In the genomic region with DNA sequence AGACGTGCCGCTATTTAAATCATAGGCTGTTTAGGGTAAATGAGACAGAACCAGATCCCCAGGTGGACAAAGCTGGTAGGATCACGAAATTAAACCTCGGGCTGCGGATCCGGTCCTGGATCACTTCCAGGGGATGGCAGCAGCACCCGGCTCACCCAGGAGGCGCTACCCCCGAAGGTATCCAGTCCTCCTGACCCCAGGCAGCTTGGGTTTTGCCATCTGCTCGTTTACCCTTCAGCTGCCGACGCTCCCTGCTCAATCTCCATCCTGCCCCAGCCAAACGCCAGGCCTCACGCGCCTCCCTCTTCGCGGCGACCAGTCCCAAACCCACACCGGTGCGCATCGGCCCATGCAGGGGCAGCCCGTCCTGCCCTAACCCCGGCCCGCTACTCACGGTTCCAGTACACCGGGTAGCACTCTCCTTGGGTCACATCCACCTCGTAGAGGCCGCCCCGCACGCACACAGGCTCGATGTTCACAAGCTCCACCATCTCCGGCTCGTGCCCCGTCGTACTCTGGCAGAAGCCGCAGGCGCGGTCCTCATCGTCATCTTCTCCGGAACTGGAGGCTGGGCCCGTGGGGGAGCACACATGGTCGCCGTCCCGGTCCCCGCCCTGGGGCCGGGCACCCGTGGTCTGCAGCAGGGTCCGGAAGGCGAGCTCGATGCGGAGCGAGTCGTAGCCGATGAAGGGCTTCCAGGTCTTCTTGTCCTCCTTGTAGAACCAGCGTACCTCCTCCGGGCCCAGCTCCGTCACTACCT, we compare ENCODE assay signal across 8 cellular contexts. TPM values are rescaled to one million over a fixed set of nuclear protein-coding genes. Genes with fewer than 3 reads are reported as not detected.
DNase-seq lines count a peak whose midpoint lies in the region; ATAC-seq and TF ChIP-seq lines count a peak whose summit lies in the region.

No MANE protein-coding gene starts in this region.

- H3K27ac ChIP-seq in cardiac muscle cell = peak overlapping the region; percentile 91
- peak overlapping the region; percentile 87 for H3K27ac ChIP-seq in upper lobe of right lung

- peak; percentile 92 for DNase-seq in DMS 273 (lab: John Stamatoyannopoulos, UW; ENCODE audit: unreplicated experiment)
- DNase-seq in SK-N-DZ (ENCODE audit: low spot score) = peak; percentile 47
- DNase-seq in activated naive CD8-positive, alpha-beta T cell treated with anti-CD3 and anti-CD28 coated beads, Interleukin-2, amount 10 ng/mL, durations not matched to agents 7 days and 5 days = peak; percentile 82
- DNase-seq in cardiac muscle cell (ENCODE audit: low read depth in 1 of 2, low spot score in 1 of 2) = peak; percentile 42 to 48
- DNase-seq in posterior cingulate gyrus = peak; percentile 17 to 89 (median 48)
- peak; percentile 81 for DNase-seq in upper lobe of right lung

- H3K27me3 Mint-ChIP-seq in IgD-negative memory B cell = no peaks in the 10 kb centered on the region
- H3K27me3 Mint-ChIP-seq in activated naive CD8-positive, alpha-beta T cell treated with anti-CD3 and anti-CD28 coated beads, Interleukin-2, amount 10 ng/mL, durations not matched to agents 7 days and 5 days = no peaks in the 10 kb centered on the region

- peaks cover 36 to 55% (median 40%) of the 10 kb centered on the region in 3 donors for H3K4me1 Mint-ChIP-seq in IgD-negative memory B cell
- peaks cover 40% of the 10 kb centered on the region for H3K4me1 Mint-ChIP-seq in activated naive CD8-positive, alpha-beta T cell treated with anti-CD3 and anti-CD28 coated beads, Interleukin-2, amount 10 ng/mL, durations not matched to agents 7 days and 5 days

- peaks cover 4% of the 10 kb centered on the region for H3K36me3 Mint-ChIP-seq in IgD-negative memory B cell
- peaks cover 27% of the 10 kb centered on the region for H3K36me3 Mint-ChIP-seq in activated naive CD8-positive, alpha-beta T cell treated with anti-CD3 and anti-CD28 coated beads, Interleukin-2, amount 10 ng/mL, durations not matched to agents 7 days and 5 days

- intact Hi-C loops in posterior cingulate gyrus (cut with DNase I) (no loop called here), upper lobe of right lung (cut with DNase I) (no loop called here)

- H3K4me3 ChIP-seq in cardiac muscle cell (peak overlapping the region; percentile 92), upper lobe of right lung (peak overlapping the region; percentile 89)

- H3K36me3 ChIP-seq in cardiac muscle cell (no peaks in the 10 kb centered on the region), upper lobe of right lung (no peaks in the 10 kb centered on the region)

- ATAC-seq in GM21515 (IDR thresholded peaks at IDR 0.05; ENCODE audit: unreplicated experiment) (peak; percentile 18), upper lobe of right lung (peak; percentile 58)
- peak; percentile 50 for ATAC-seq in activated naive CD8-positive, alpha-beta T cell treated with anti-CD3 and anti-CD28 coated beads, Interleukin-2, amount 10 ng/mL, durations not matched to agents 7 days and 5 days (ENCODE audit: low read depth)

- POLR2A ChIA-PET in activated naive CD8-positive, alpha-beta T cell treated with anti-CD3 and anti-CD28 coated beads, Interleukin-2, amount 10 ng/mL, durations not matched to agents 7 days and 5 days (lab: Charles Lee) = interaction anchor here (0.6 to 6.5 kb wide), 24 partner anchors 9 to 1483 kb away, joined by 3 to 125 read pairs (median 4); a partner anchor contains a TSS

- TF ChIP-seq CTCF in cardiac muscle cell (IDR thresholded peaks at IDR 0.05; ENCODE audit: low read depth, low read length) (peak; percentile 7), upper lobe of right lung (IDR thresholded peaks at IDR 0.05) (peak; percentile 18)

- H3K4me1 ChIP-seq in cardiac muscle cell (ENCODE audit: low read depth) (peaks cover 17% of the 10 kb centered on the region), upper lobe of right lung (peaks cover 20% of the 10 kb centered on the region)

- no peaks in the 10 kb centered on the region for H3K9me3 Mint-ChIP-seq in IgD-negative memory B cell
- H3K9me3 Mint-ChIP-seq in activated naive CD8-positive, alpha-beta T cell treated with anti-CD3 and anti-CD28 coated beads, Interleukin-2, amount 10 ng/mL, durations not matched to agents 7 days and 5 days = no peaks in the 10 kb centered on the region

- H3K4me3 Mint-ChIP-seq in IgD-negative memory B cell = peak overlapping the region; percentile 95 to 98 (median 96)
- peak overlapping the region; percentile 96 for H3K4me3 Mint-ChIP-seq in activated naive CD8-positive, alpha-beta T cell treated with anti-CD3 and anti-CD28 coated beads, Interleukin-2, amount 10 ng/mL, durations not matched to agents 7 days and 5 days

- H3K27ac Mint-ChIP-seq in IgD-negative memory B cell = peak overlapping the region; percentile 90 to 97 (median 96)
- H3K27ac Mint-ChIP-seq in activated naive CD8-positive, alpha-beta T cell treated with anti-CD3 and anti-CD28 coated beads, Interleukin-2, amount 10 ng/mL, durations not matched to agents 7 days and 5 days = peak overlapping the region; percentile 98

- H3K27me3 ChIP-seq in cardiac muscle cell (no peaks in the 10 kb centered on the region), upper lobe of right lung (no peaks in the 10 kb centered on the region)

- no peaks in the 10 kb centered on the region for H3K9me3 ChIP-seq in cardiac muscle cell (ENCODE audit: low read depth)
- no peaks in the 10 kb centered on the region for H3K9me3 ChIP-seq in upper lobe of right lung

RNA-seq across cellular contexts. Expression of a gene that starts 1.1 kb away (rescaled TPM):
- polyA plus RNA-seq in IgD-negative memory B cell (9.4 TPM), cardiac muscle cell (15.2 and 15.3 TPM in 2 replicates)
- 6.6 and 9.0 TPM in 2 replicates for polyA plus RNA-seq in SK-N-DZ (2014; cell fraction: cytosol; rRNA removed)
- 11.9 and 12.3 TPM in 2 replicates for polyA plus RNA-seq in SK-N-DZ (2014; cell fraction: nucleus; rRNA removed)
- total RNA-seq in activated naive CD8-positive, alpha-beta T cell treated with anti-CD3 and anti-CD28 coated beads, Interleukin-2, amount 10 ng/mL, durations not matched to agents 7 days and 5 days = 10 to 100 TPM; 63.1 to 65.1 TPM
- total RNA-seq in cardiac muscle cell (13.2 and 25.9 TPM in 2 replicates), upper lobe of right lung (25.3 TPM)

Comparison
In these comparisons a context has a peak if more than half of its experiments do, and no peak if none do; other contexts are left out.
1. Peak in every context shown above with its lines: DNase-seq, ATAC-seq, H3K4me3 ChIP-seq and H3K27ac ChIP-seq.